ENCODE assay signal across 1 cellular context in genomic region chr16:17374668-17375255, GRCh38.
TF ChIP-seq lines count a peak whose summit lies in the region.

No MANE protein-coding gene starts in this region.

TF ChIP-seq in H1, 55 proteins besides CTCF, POLR2A, EP300 and RAD21:
- TF ChIP-seq CHD7 (IDR thresholded peaks at IDR 0.05; ENCODE audit: insufficient replicate concordance, low read length) (no peak), KDM5A (IDR thresholded peaks at IDR 0.05; ENCODE audit: low read length) (no peak), RXRA (IDR thresholded peaks at IDR 0.05; ENCODE audit: insufficient read depth, low read depth, low read length) (no peak), BCL11A (IDR thresholded peaks at IDR 0.05; ENCODE audit: low read depth in 2 of 2, low read length in 2 of 2) (no peak), KDM1A (IDR thresholded peaks at IDR 0.05; ENCODE audit: borderline replicate concordance, low read length) (0 out of 2 replicates have a peak, but pooled peaks have one; percentile 42), SP1 (IDR thresholded peaks at IDR 0.05; ENCODE audit: low read depth, low read length) (no peak), CHD1 (IDR thresholded peaks at IDR 0.05; ENCODE audit: low read depth, low read length) (no peak), EZH2 (IDR thresholded peaks at IDR 0.05; ENCODE audit: low read depth, low read length, severe bottlenecking) (no peak)
